In the genomic region with DNA sequence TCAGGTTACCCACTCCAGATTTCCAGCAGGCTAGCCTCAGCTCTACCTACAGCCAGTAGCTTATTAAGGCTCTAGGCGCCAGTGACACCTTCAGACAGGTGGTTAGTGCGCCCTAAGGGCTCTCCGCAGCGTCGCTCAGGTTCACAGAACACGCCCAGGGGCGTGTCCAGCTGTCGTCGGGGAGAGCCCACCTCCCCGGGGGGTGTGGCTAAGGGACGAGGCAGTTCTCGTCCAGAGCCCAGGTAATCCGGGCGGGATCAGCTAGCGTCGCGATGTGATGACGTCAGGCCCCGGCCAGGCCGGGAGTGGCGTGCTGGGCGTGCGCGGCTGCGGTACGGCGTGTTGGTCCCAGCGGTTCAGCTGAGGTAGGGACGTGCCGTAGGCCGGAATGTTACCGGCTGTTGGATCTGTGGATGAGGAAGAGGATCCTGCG, we compare ENCODE assay signal across 8 cellular contexts. TPM values are rescaled to one million over a fixed set of nuclear protein-coding genes. Genes with fewer than 3 reads are reported as not detected.
A peak's percentile ranks its signal among the peaks of the same experiment; 100 is the strongest.
DNase-seq lines count a peak whose midpoint lies in the region; ATAC-seq, FAIRE-seq and TF ChIP-seq lines count a peak whose summit lies in the region.
"Not testable (repeated sequence)": the region's sequence is repeated elsewhere in the genome, so short reads cannot be mapped to it uniquely, and the experiment has no call there.

A gene (plus strand): TSS at position 340 of the 433 bp plus-strand sequence. CDS start 49 bp downstream, at position 389.

- CTCF ChIA-PET in CD8-positive, alpha-beta T cell (lab: Charles Lee); activated naive CD4-positive, alpha-beta T cell treated with anti-CD3 and anti-CD28 coated beads, Interleukin-2, amount 10 ng/mL, durations not matched to agents 7 days and 5 days (lab: Charles Lee); endothelial cell of umbilical vein (lab: Charles Lee): not testable (repeated sequence)

- not testable (repeated sequence) for H4K20me1 ChIP-seq in endothelial cell of umbilical vein (replicated peaks; ENCODE audit: control insufficient read depth, extremely low read depth, insufficient read depth, low read length)

- peak; percentile 42 to 75 (median 59) for DNase-seq in CD8-positive, alpha-beta T cell
- DNase-seq in T-helper 9 cell = peak; percentile 52
- DNase-seq in activated naive CD4-positive, alpha-beta T cell treated with anti-CD3 and anti-CD28 coated beads, Interleukin-2, amount 10 ng/mL, durations not matched to agents 7 days and 5 days = peak; percentile 76
- DNase-seq in endothelial cell of umbilical vein (ENCODE audit: low read depth, low spot score) = peak; percentile 58
- DNase-seq in kidney = peak; percentile 86
- DNase-seq in posterior vena cava (ENCODE audit: low spot score) = peak; percentile 77
- DNase-seq in stimulated activated CD8-positive, alpha-beta memory T cell treated with anti-CD3 and anti-CD28 coated beads, Interleukin-4, amount 100 ng/mL, for 48 hours = peak; percentile 62

- POLR2A ChIA-PET in CD8-positive, alpha-beta T cell (lab: Charles Lee); endothelial cell of umbilical vein (lab: Charles Lee): not testable (repeated sequence)

- TF ChIP-seq CTCF in CD8-positive, alpha-beta T cell (IDR thresholded peaks at IDR 0.05); endothelial cell of umbilical vein (IDR thresholded peaks at IDR 0.05; ENCODE audit: extremely low read depth in 1 of 2, insufficient read depth in 1 of 2, low read depth in 1 of 2, low read length in 2 of 2); kidney (IDR thresholded peaks at IDR 0.05; ENCODE audit: borderline replicate concordance, extremely low read depth, insufficient read depth): not testable (repeated sequence)

- H3K27me3 ChIP-seq in CD8-positive, alpha-beta T cell (ENCODE audit: insufficient read depth, low read length); HUES64 (ENCODE audit: insufficient read depth, low read length); endothelial cell of umbilical vein (ENCODE audit: control insufficient read depth in 2 of 2, insufficient read depth in 2 of 2, low read length in 2 of 2): not testable (repeated sequence)

- H3K4me1 Mint-ChIP-seq in CD8-positive, alpha-beta T cell (ENCODE audit: low read depth); activated naive CD4-positive, alpha-beta T cell treated with anti-CD3 and anti-CD28 coated beads, Interleukin-2, amount 10 ng/mL, durations not matched to agents 7 days and 5 days: not testable (repeated sequence)

- H3K4me1 ChIP-seq in CD8-positive, alpha-beta T cell (ENCODE audit: insufficient read depth, low read length); HUES64 (ENCODE audit: insufficient read depth, low read length); endothelial cell of umbilical vein (ENCODE audit: control insufficient read depth, extremely low read depth, insufficient read depth, low read length); kidney (ENCODE audit: control insufficient read depth in 1 of 2, insufficient read depth in 1 of 2, low read depth in 1 of 2, low read length in 2 of 2): not testable (repeated sequence)

- H3K9me3 ChIP-seq in CD8-positive, alpha-beta T cell (ENCODE audit: low read length); HUES64 (ENCODE audit: insufficient read depth, low read depth, low read length); endothelial cell of umbilical vein (replicated peaks; ENCODE audit: control insufficient read depth, insufficient read depth, low read length); kidney (ENCODE audit: control insufficient read depth in 1 of 2, low read length in 2 of 2): not testable (repeated sequence)

- H3K36me3 ChIP-seq in CD8-positive, alpha-beta T cell (ENCODE audit: insufficient read depth, low read length); HUES64 (ENCODE audit: insufficient read depth, low read length); endothelial cell of umbilical vein (ENCODE audit: control insufficient read depth in 2 of 2, extremely low read depth in 1 of 2, insufficient read depth in 2 of 2, low read length in 2 of 2); kidney (ENCODE audit: control insufficient read depth in 1 of 2, insufficient read depth in 2 of 2, low read length in 2 of 2): not testable (repeated sequence)

- not testable (repeated sequence) for H3K9me3 Mint-ChIP-seq in CD8-positive, alpha-beta T cell; activated naive CD4-positive, alpha-beta T cell treated with anti-CD3 and anti-CD28 coated beads, Interleukin-2, amount 10 ng/mL, durations not matched to agents 7 days and 5 days

- H3K27ac Mint-ChIP-seq in CD8-positive, alpha-beta T cell = peak within 1 kb of the TSS; percentile 79
- peak within 1 kb of the TSS; percentile 74 for H3K27ac Mint-ChIP-seq in activated naive CD4-positive, alpha-beta T cell treated with anti-CD3 and anti-CD28 coated beads, Interleukin-2, amount 10 ng/mL, durations not matched to agents 7 days and 5 days

- peak within 1 kb of the TSS; percentile 37 for H3K4me3 ChIP-seq in CD8-positive, alpha-beta T cell (ENCODE audit: low read depth, low read length)
- peak within 1 kb of the TSS; percentile 55 for H3K4me3 ChIP-seq in HUES64 (ENCODE audit: low read length)
- peak within 1 kb of the TSS in 2 of 3 experiments; percentile 46 to 50 for H3K4me3 ChIP-seq in endothelial cell of umbilical vein (replicated peaks in 1 of 3; ENCODE audit: insufficient read depth in 1 of 3, low read depth in 1 of 3, low read length in 3 of 3)
- peak within 1 kb of the TSS; percentile 55 to 71 for H3K4me3 ChIP-seq in kidney (ENCODE audit: low read length in 2 of 2)

- no CpG with 5 or more reads among the region's 33 CpGs for WGBS in HUES64

- dilution Hi-C loops in endothelial cell of umbilical vein (cut with MboI; ENCODE audit: extremely low pct_ligation_motif_present, low sequenced_read_pairs) = not testable (repeated sequence)

- not testable (repeated sequence) for ATAC-seq in CD8-positive, alpha-beta T cell

- H3K27me3 Mint-ChIP-seq in CD8-positive, alpha-beta T cell (ENCODE audit: low read depth); activated naive CD4-positive, alpha-beta T cell treated with anti-CD3 and anti-CD28 coated beads, Interleukin-2, amount 10 ng/mL, durations not matched to agents 7 days and 5 days: not testable (repeated sequence)

- H3K27ac ChIP-seq in CD8-positive, alpha-beta T cell (ENCODE audit: low read depth, low read length) = peak within 1 kb of the TSS; percentile 35
- not testable (repeated sequence) for H3K27ac ChIP-seq in HUES64 (ENCODE audit: low read depth, low read length); endothelial cell of umbilical vein (ENCODE audit: insufficient read depth, low read depth, low read length)
- peak within 1 kb of the TSS in 1 of 2 donors; percentile 47 for H3K27ac ChIP-seq in kidney (ENCODE audit: low read depth in 2 of 2, low read length in 2 of 2)

- BruUV-seq in endothelial cell of umbilical vein (replicated peaks; lab: Mats Ljungman, UMichigan) = not testable (repeated sequence)

- not testable (repeated sequence) for H3K36me3 Mint-ChIP-seq in CD8-positive, alpha-beta T cell; activated naive CD4-positive, alpha-beta T cell treated with anti-CD3 and anti-CD28 coated beads, Interleukin-2, amount 10 ng/mL, durations not matched to agents 7 days and 5 days

- H3K4me3 Mint-ChIP-seq in CD8-positive, alpha-beta T cell = peak within 1 kb of the TSS; percentile 63
- H3K4me3 Mint-ChIP-seq in activated naive CD4-positive, alpha-beta T cell treated with anti-CD3 and anti-CD28 coated beads, Interleukin-2, amount 10 ng/mL, durations not matched to agents 7 days and 5 days = peak within 1 kb of the TSS; percentile 74

- peak within 1 kb of the TSS; percentile 58; the same call in 1 of the 2 replicates for H3K9ac ChIP-seq in HUES64 (ENCODE audit: low read depth, low read length)
- not testable (repeated sequence) for H3K9ac ChIP-seq in endothelial cell of umbilical vein (replicated peaks; ENCODE audit: extremely low read depth, insufficient read depth, low read length); kidney (ENCODE audit: low read length in 2 of 2)

- H2AFZ ChIP-seq in endothelial cell of umbilical vein (ENCODE audit: low read depth, low read length) = peak within 1 kb of the TSS; percentile 78

- not testable (repeated sequence) for FAIRE-seq in endothelial cell of umbilical vein (lab: Jason Lieb, UNC); kidney (lab: Jason Lieb, UNC)

- peak within 1 kb of the TSS; percentile 17 for H3K4me2 ChIP-seq in endothelial cell of umbilical vein (ENCODE audit: insufficient read depth, low read length)

- not testable (repeated sequence) for H3K79me2 ChIP-seq in endothelial cell of umbilical vein (ENCODE audit: control insufficient read depth, insufficient read depth, low read length)

- H3K9me1 ChIP-seq in endothelial cell of umbilical vein (replicated peaks; ENCODE audit: control insufficient read depth, extremely low read depth, insufficient read depth, low read length) = not testable (repeated sequence)

- not testable (repeated sequence) for TF ChIP-seq POLR2A in endothelial cell of umbilical vein (IDR thresholded peaks at IDR 0.05; ENCODE audit: low read depth, low read length)

- intact Hi-C loops in CD8-positive, alpha-beta T cell (cut with DNase I, micrococcal nuclease); endothelial cell of umbilical vein (cut with micrococcal nuclease); kidney (cut with DNase I); posterior vena cava (cut with DNase I): not testable (repeated sequence)

RNA-seq across cellular contexts. Expression of the gene that starts here (rescaled TPM):
- total RNA-seq in CD8-positive, alpha-beta T cell = 10 to 100 TPM; 30.9 to 34.9 TPM
- polyA plus RNA-seq in HUES64 (2013, experiment 1 of 2) = 21.1 TPM
- polyA plus RNA-seq in HUES64 (2013, experiment 2 of 2) = 25.7 TPM
- 36.0 and 79.8 TPM in 2 replicates for total RNA-seq in endothelial cell of umbilical vein
- polyA plus RNA-seq in endothelial cell of umbilical vein = 19.5 and 20.7 TPM in 2 replicates
- 22.2 and 22.7 TPM in 2 replicates for polyA plus RNA-seq in endothelial cell of umbilical vein (2011; cell fraction: cytosol; rRNA removed)
- 75.9 and 94.5 TPM in 2 replicates for polyA plus RNA-seq in endothelial cell of umbilical vein (2011; cell fraction: nucleus; rRNA removed)
- 45.1 and 72.7 TPM in 2 replicates for polyA plus RNA-seq in endothelial cell of umbilical vein (2012)
- polyA minus RNA-seq in endothelial cell of umbilical vein = 41.4 and 45.6 TPM in 2 replicates
- polyA minus RNA-seq in endothelial cell of umbilical vein (2011; cell fraction: cytosol; rRNA and poly(A)+ RNA removed) = 12.6 TPM
- 94.0 and 132 TPM in 2 replicates for polyA minus RNA-seq in endothelial cell of umbilical vein (2011; cell fraction: nucleus; rRNA and poly(A)+ RNA removed)
- total RNA-seq in kidney = 45.8 TPM
- 52.7 TPM for polyA plus RNA-seq in kidney (ENCODE audit: insufficient read depth, low read depth, low replicate concordance)
- total RNA-seq in posterior vena cava = 10 to 100 TPM; 31.3 to 40.9 TPM
